In genomic region chr3:167736264-167736787, GRCh38 we compare ENCODE assay signal across 10 cellular contexts. TPM values are rescaled to one million over a fixed set of nuclear protein-coding genes. Genes with fewer than 3 reads are reported as not detected.
DNase-seq lines count a peak whose midpoint lies in the region; ATAC-seq and TF ChIP-seq lines count a peak whose summit lies in the region.
"Had no signal": no experiment of that assay in that cellular context is flagged by ENCODE, and none has a peak within 500 bp of the region (broad histone marks: within the 10 kb centered on the region; RNA-seq: fewer than 3 reads in every experiment).

No MANE protein-coding gene starts in this region.

- H3K4me1 ChIP-seq in BE2C, result no peaks in the 10 kb centered on the region
- peaks cover 18 to 25% of the 10 kb centered on the region in 2 donors for H3K4me1 ChIP-seq in duodenal mucosa (ENCODE audit: control insufficient read depth in 1 of 2, insufficient read depth in 2 of 2, low read length in 2 of 2)

- in situ Hi-C loops in GM13976 (cut with MboI; ENCODE audit: low sequenced_read_pairs, unreplicated experiment), result no loop called here

- H2AFZ ChIP-seq in neural cell (ENCODE audit: low read depth, low read length), result no peak overlapping the region

- no peak for TF ChIP-seq RAD21 in neural cell (conservative IDR thresholded peaks at IDR 0.05)

- TF ChIP-seq EP300 in neural cell (conservative IDR thresholded peaks at IDR 0.05; ENCODE audit: poor library complexity, severe bottlenecking), result no peak

- H3K9me3 ChIP-seq in BE2C (no peaks in the 10 kb centered on the region), KOPT-K1 (ENCODE audit: insufficient read depth, low read length, poor library complexity, severe bottlenecking) (no peaks in the 10 kb centered on the region), duodenal mucosa (ENCODE audit: control insufficient read depth in 1 of 2, low read length in 2 of 2) (no peaks in the 10 kb centered on the region), neural cell (ENCODE audit: low read length) (no peaks in the 10 kb centered on the region)

- DNase-seq in BE2C (no peak), GM13976 (ENCODE audit: low spot score) (no peak), SHP77 treated with DMSO at 0.1 percent for 48 hours (lab: John Stamatoyannopoulos, UW) (no peak), NCI-H2196 (lab: John Stamatoyannopoulos, UW; ENCODE audit: unreplicated experiment) (no peak)
- DNase-seq: activated B cell treated with CpG ODN at 0.5 μM for 24 hours; naive thymus-derived CD8-positive, alpha-beta T cell had no signal

- H3K27me3 ChIP-seq in BE2C, result peaks cover 8% of the 10 kb centered on the region
- H3K27me3 ChIP-seq in duodenal mucosa (ENCODE audit: control insufficient read depth in 1 of 2, insufficient read depth in 2 of 2, low read length in 2 of 2), result no peaks in the 10 kb centered on the region
- H3K27me3 ChIP-seq in neural cell (ENCODE audit: insufficient read depth, low read depth, low read length), result peaks cover 13% of the 10 kb centered on the region

- H3K36me3 ChIP-seq in BE2C (no peaks in the 10 kb centered on the region), KOPT-K1 (ENCODE audit: insufficient read depth, low read length) (0 out of 2 replicates have a peak, but pooled peaks cover 5% of the 10 kb centered on the region), duodenal mucosa (ENCODE audit: control insufficient read depth in 1 of 2, insufficient read depth in 2 of 2, low read length in 2 of 2) (no peaks in the 10 kb centered on the region), neural cell (ENCODE audit: insufficient read depth, low read length) (no peaks in the 10 kb centered on the region)

- no peak for TF ChIP-seq CTCF in BE2C (IDR thresholded peaks at IDR 0.05; ENCODE audit: low read depth, low read length)
- no peak for TF ChIP-seq CTCF in neural cell (IDR thresholded peaks at IDR 0.05; ENCODE audit: poor library complexity, severe bottlenecking)
- no peak for TF ChIP-seq CTCF in GM13976 (IDR thresholded peaks at IDR 0.05; ENCODE audit: borderline replicate concordance, control extremely low read depth, extremely low read depth, insufficient read depth, missing control alignments)

- no peaks in the 10 kb centered on the region for H3K9me2 ChIP-seq in neural cell (ENCODE audit: insufficient read depth, low read length)

- peak overlapping the region; percentile 45 to 71 for H3K9ac ChIP-seq in duodenal mucosa (ENCODE audit: low read depth in 1 of 2, low read length in 2 of 2)
- H3K9ac ChIP-seq in neural cell (ENCODE audit: low read length), result peak overlapping the region; percentile 87

- H3F3A ChIP-seq in neural cell (ENCODE audit: insufficient read depth, low read length, poor library complexity, severe bottlenecking), result no peaks in the 10 kb centered on the region

- peaks cover 36% of the 10 kb centered on the region for H3K79me2 ChIP-seq in neural cell (replicated peaks; ENCODE audit: insufficient read depth, low read length)

- H3K4me3 ChIP-seq in BE2C (ENCODE audit: low read depth, low read length), result peak overlapping the region; percentile 83
- H3K4me3 ChIP-seq in duodenal mucosa (ENCODE audit: low read depth in 1 of 2, low read length in 2 of 2), result peak overlapping the region; percentile 91 to 97
- peak overlapping the region; percentile 76 for H3K4me3 ChIP-seq in neural cell (ENCODE audit: low read length)

- H3K27ac ChIP-seq in KOPT-K1 (ENCODE audit: low read depth, low read length, poor library complexity, severe bottlenecking) (peak overlapping the region; percentile 88), duodenal mucosa (ENCODE audit: low read depth, low read length) (no peak overlapping the region), neural cell (ENCODE audit: low read length) (no peak overlapping the region)

- H3K4me2 ChIP-seq in neural cell (ENCODE audit: low read length), result peak overlapping the region; percentile 49

- no peaks in the 10 kb centered on the region for H4K20me1 ChIP-seq in neural cell (ENCODE audit: insufficient read depth)

- no peak for ATAC-seq in GM21576 (IDR thresholded peaks at IDR 0.05; ENCODE audit: unreplicated experiment)

TF ChIP-seq in neural cell, 6 proteins besides CTCF, POLR2A, EP300 and RAD21:
- no peak for TF ChIP-seq REST (IDR thresholded peaks at IDR 0.05; ENCODE audit: borderline replicate concordance)
- no peak for TF ChIP-seq SMC3 (conservative IDR thresholded peaks at IDR 0.05; ENCODE audit: poor library complexity)
- no peak for TF ChIP-seq MXI1 (conservative IDR thresholded peaks at IDR 0.05; ENCODE audit: poor library complexity, severe bottlenecking)
- TF ChIP-seq POLR2AphosphoS5 (IDR thresholded peaks at IDR 0.05), result no peak
- no peak for TF ChIP-seq TAF1 (IDR thresholded peaks at IDR 0.05; ENCODE audit: low read depth)

RNA-seq across cellular contexts. Expression of gene SERPINI1, which starts 0.8 kb away (rescaled TPM):
- polyA plus RNA-seq in BE2C (2012; ENCODE audit: insufficient read depth, insufficient read length, low read depth), result 1.5 TPM
- polyA plus RNA-seq in neural cell, result 123 and 150 TPM in 2 replicates
- polyA minus RNA-seq in neural cell, result 64.2 and 66.2 TPM in 2 replicates

RNA-seq across cellular contexts. Expression of gene PDCD10, which starts 1.6 kb away (rescaled TPM):
- polyA plus RNA-seq in BE2C (2012; ENCODE audit: insufficient read depth, insufficient read length, low read depth), result 24.9 TPM
- polyA plus RNA-seq in neural cell, result 78.5 and 79.1 TPM in 2 replicates
- polyA minus RNA-seq in neural cell, result 97.4 and 101 TPM in 2 replicates
